ENCODE assay signal across 8 cellular contexts in genomic region chr6:118263929-118264486, GRCh38.
A peak's percentile ranks its signal among the peaks of the same experiment; 100 is the strongest.
DNase-seq lines count a peak whose midpoint lies in the region; ATAC-seq, FAIRE-seq and TF ChIP-seq lines count a peak whose summit lies in the region.

No MANE protein-coding gene starts in this region.

- ATAC-seq in activated CD4-positive, CD25-positive, alpha-beta regulatory T cell treated with anti-CD3 and anti-CD28 coated beads, Interleukin-2, amount 50 U/mL, for 24 hours, result no peak
- ATAC-seq in activated T-helper 17 cell treated with anti-CD3 and anti-CD28 coated beads, Interleukin-2, amount 50 U/mL, for 72 hours (replicated peaks), result no peak

- no peak for FAIRE-seq in endothelial cell of umbilical vein (lab: Jason Lieb, UNC)

- H3K9ac ChIP-seq in endothelial cell of umbilical vein (replicated peaks; ENCODE audit: extremely low read depth, insufficient read depth, low read length), result no peak overlapping the region

- DNase-seq in GM20000 (ENCODE audit: low spot score) (peak; percentile 13), NCI-H1092 (lab: John Stamatoyannopoulos, UW) (peak; percentile 18), endothelial cell of umbilical vein (ENCODE audit: low read depth, low spot score) (peak; percentile 12), progenitor cell of endocrine pancreas (ENCODE audit: low spot score, unreplicated experiment) (peak; percentile 17), NCI-H128 (lab: John Stamatoyannopoulos, UW; ENCODE audit: unreplicated experiment) (no peak), HuH-7.5 (ENCODE audit: low spot score) (no peak)

- no peaks in the 10 kb centered on the region for H3K9me1 ChIP-seq in endothelial cell of umbilical vein (replicated peaks; ENCODE audit: control insufficient read depth, extremely low read depth, insufficient read depth, low read length)

- TF ChIP-seq CTCF in GM20000 (IDR thresholded peaks at IDR 0.05; ENCODE audit: extremely low read depth, missing control alignments) (peak; percentile 14), endothelial cell of umbilical vein (IDR thresholded peaks at IDR 0.05; ENCODE audit: extremely low read depth in 1 of 2, insufficient read depth in 1 of 2, low read depth in 1 of 2, low read length in 2 of 2) (no peak), progenitor cell of endocrine pancreas (IDR thresholded peaks at IDR 0.05; ENCODE audit: unreplicated experiment) (peak; percentile 57)

- H3K27me3 Mint-ChIP-seq in progenitor cell of endocrine pancreas, result no peaks in the 10 kb centered on the region
- peaks cover 6% of the 10 kb centered on the region for H3K27me3 Mint-ChIP-seq in activated T-helper 17 cell treated with anti-CD3 and anti-CD28 coated beads, Interleukin-2, amount 50 U/mL, for 72 hours

- H3K9me3 Mint-ChIP-seq in progenitor cell of endocrine pancreas (ENCODE audit: low read depth), result peaks cover 3% of the 10 kb centered on the region
- peaks cover 8% of the 10 kb centered on the region for H3K9me3 Mint-ChIP-seq in activated T-helper 17 cell treated with anti-CD3 and anti-CD28 coated beads, Interleukin-2, amount 50 U/mL, for 72 hours

- no peaks in the 10 kb centered on the region for H3K27me3 ChIP-seq in endothelial cell of umbilical vein (ENCODE audit: control insufficient read depth in 2 of 2, insufficient read depth in 2 of 2, low read length in 2 of 2)

- H3K4me3 Mint-ChIP-seq in progenitor cell of endocrine pancreas (ENCODE audit: low read depth), result no peak overlapping the region
- no peak overlapping the region for H3K4me3 Mint-ChIP-seq in activated T-helper 17 cell treated with anti-CD3 and anti-CD28 coated beads, Interleukin-2, amount 50 U/mL, for 72 hours

- H3K36me3 ChIP-seq in endothelial cell of umbilical vein (ENCODE audit: control insufficient read depth in 2 of 2, extremely low read depth in 1 of 2, insufficient read depth in 2 of 2, low read length in 2 of 2), result no peaks in the 10 kb centered on the region

- POLR2A ChIA-PET in endothelial cell of umbilical vein (lab: Charles Lee), result no interaction called here

- no peaks in the 10 kb centered on the region for H3K79me2 ChIP-seq in endothelial cell of umbilical vein (ENCODE audit: control insufficient read depth, insufficient read depth, low read length)

- CTCF ChIA-PET in endothelial cell of umbilical vein (lab: Charles Lee), result interaction anchor here (2.9 kb wide), 1 partner anchor 288 kb away, joined by 17 read pairs; no protein-coding TSS in a partner anchor

- intact Hi-C loops in endothelial cell of umbilical vein (cut with micrococcal nuclease), result loop anchor here (1.0 to 5.0 kb wide), 2 partner anchors 288 to 422 kb away; no protein-coding TSS in a partner anchor

- H3K27ac Mint-ChIP-seq in progenitor cell of endocrine pancreas, result no peak overlapping the region
- no peak overlapping the region for H3K27ac Mint-ChIP-seq in activated T-helper 17 cell treated with anti-CD3 and anti-CD28 coated beads, Interleukin-2, amount 50 U/mL, for 72 hours

- no peak overlapping the region for H2AFZ ChIP-seq in endothelial cell of umbilical vein (ENCODE audit: low read depth, low read length)

- dilution Hi-C loops in endothelial cell of umbilical vein (cut with MboI; ENCODE audit: extremely low pct_ligation_motif_present, low sequenced_read_pairs), result no loop called here

- no peaks in the 10 kb centered on the region for H4K20me1 ChIP-seq in endothelial cell of umbilical vein (replicated peaks; ENCODE audit: control insufficient read depth, extremely low read depth, insufficient read depth, low read length)

- no peaks in the 10 kb centered on the region for H3K36me3 Mint-ChIP-seq in progenitor cell of endocrine pancreas (ENCODE audit: insufficient read depth)
- H3K36me3 Mint-ChIP-seq in activated T-helper 17 cell treated with anti-CD3 and anti-CD28 coated beads, Interleukin-2, amount 50 U/mL, for 72 hours (ENCODE audit: low read depth), result no peaks in the 10 kb centered on the region

- H3K27ac ChIP-seq in endothelial cell of umbilical vein (ENCODE audit: insufficient read depth, low read depth, low read length), result no peak overlapping the region

- no peak overlapping the region for H3K4me3 ChIP-seq in endothelial cell of umbilical vein (replicated peaks in 1 of 3; ENCODE audit: insufficient read depth in 1 of 3, low read depth in 1 of 3, low read length in 3 of 3)

- H3K4me2 ChIP-seq in endothelial cell of umbilical vein (ENCODE audit: insufficient read depth, low read length), result no peak overlapping the region

- peaks cover 5% of the 10 kb centered on the region for H3K4me1 Mint-ChIP-seq in progenitor cell of endocrine pancreas (ENCODE audit: low read depth)
- no peaks in the 10 kb centered on the region for H3K4me1 Mint-ChIP-seq in activated T-helper 17 cell treated with anti-CD3 and anti-CD28 coated beads, Interleukin-2, amount 50 U/mL, for 72 hours

- H3K4me1 ChIP-seq in endothelial cell of umbilical vein (ENCODE audit: control insufficient read depth, extremely low read depth, insufficient read depth, low read length), result no peaks in the 10 kb centered on the region

- no TSS peak for BruUV-seq in endothelial cell of umbilical vein (replicated peaks; lab: Mats Ljungman, UMichigan)

- no peaks in the 10 kb centered on the region for H3K9me3 ChIP-seq in endothelial cell of umbilical vein (replicated peaks; ENCODE audit: control insufficient read depth, insufficient read depth, low read length)

- TF ChIP-seq POLR2A in endothelial cell of umbilical vein (IDR thresholded peaks at IDR 0.05; ENCODE audit: low read depth, low read length), result no peak

TF ChIP-seq in endothelial cell of umbilical vein, 7 proteins besides CTCF, POLR2A, EP300 and RAD21:
- TF ChIP-seq FOS (IDR thresholded peaks at IDR 0.05; ENCODE audit: borderline replicate concordance, insufficient read depth, low read length) (no peak), JUN (IDR thresholded peaks at IDR 0.05; ENCODE audit: borderline replicate concordance, insufficient read depth, insufficient read length, low read depth) (no peak), GATA2 (IDR thresholded peaks at IDR 0.05; ENCODE audit: insufficient read depth, insufficient read length, low read depth, low read length) (no peak), POLR2AphosphoS5 (IDR thresholded peaks at IDR 0.05; ENCODE audit: insufficient read depth, low read depth, low read length) (no peak), EZH2 (IDR thresholded peaks at IDR 0.05; ENCODE audit: borderline replicate concordance, low read depth, low read length, severe bottlenecking) (no peak), MYC (IDR thresholded peaks at IDR 0.05; ENCODE audit: low read depth, low read length) (no peak)
- TF ChIP-seq, protein P1, sequence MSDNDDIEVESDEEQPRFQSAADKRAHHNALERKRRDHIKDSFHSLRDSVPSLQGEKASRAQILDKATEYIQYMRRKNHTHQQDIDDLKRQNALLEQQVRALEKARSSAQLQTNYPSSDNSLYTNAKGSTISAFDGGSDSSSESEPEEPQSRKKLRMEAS (IDR thresholded peaks at IDR 0.05; ENCODE audit: insufficient read depth, insufficient read length), result no peak

Comparison
In these comparisons a context has a peak if more than half of its experiments do, and no peak if none do; other contexts are left out.
1. DNase-seq: peak in GM20000 (single experiment), NCI-H1092 (single experiment), endothelial cell of umbilical vein (single experiment) and progenitor cell of endocrine pancreas (single experiment); none in NCI-H128 (single experiment) and HuH-7.5 (single experiment).
2. CTCF ChIP-seq: peak in GM20000 (single experiment) and progenitor cell of endocrine pancreas (single experiment); none in endothelial cell of umbilical vein (0 of 2).